In the genomic region with DNA sequence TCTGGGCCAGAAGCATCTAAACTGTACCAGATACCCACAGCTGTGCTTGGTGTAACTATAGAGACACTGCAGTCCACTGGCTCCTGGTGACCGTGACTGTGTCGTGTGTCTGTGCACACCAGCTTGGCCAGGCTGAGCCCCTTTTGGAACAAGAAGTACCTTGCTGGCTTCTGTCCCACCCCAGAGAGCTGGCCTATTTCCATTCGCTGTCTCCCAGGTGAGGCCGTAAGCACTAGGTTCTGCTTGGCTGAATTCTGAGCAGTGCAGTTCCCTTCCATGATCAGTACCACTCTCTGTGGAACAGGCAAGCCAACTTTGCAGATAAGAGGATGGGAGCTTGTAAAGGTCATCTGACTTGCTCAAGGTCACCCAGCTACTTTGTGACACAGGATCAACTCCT, we compare ENCODE assay signal across 31 cellular contexts.
"Had no signal": no experiment of that assay in that cellular context is flagged by ENCODE, and none has a peak within 500 bp of the region (broad histone marks: within the 10 kb centered on the region; RNA-seq: fewer than 3 reads in every experiment).

No MANE protein-coding gene starts in this region.

- H3K9me3 ChIP-seq: ascending aorta, body of pancreas, MG63, SJCRH30, SK-N-SH had no signal

- H3K27ac ChIP-seq: ascending aorta, body of pancreas, SJCRH30 had no signal

- H3K4me3 ChIP-seq: ascending aorta, body of pancreas, MG63, SJCRH30 had no signal

- H3K27ac Mint-ChIP-seq: activated naive CD4-positive, alpha-beta T cell treated with anti-CD3 and anti-CD28 coated beads, Interleukin-2, amount 50 U/mL, for 72 hours; activated naive CD8-positive, alpha-beta T cell treated with anti-CD3 and anti-CD28 coated beads, Interleukin-2, amount 50 U/mL, for 24 hours; T-helper 1 cell treated with Interleukin-12 subunit alpha and Interleukin-12 subunit beta and Interleukin-4 antibody, amounts not matched to agents 30 μg/mL and 1 μg/mL, for 36 hours had no signal

- H3K9ac ChIP-seq: SK-N-SH had no signal

- H3K4me3 Mint-ChIP-seq: activated naive CD8-positive, alpha-beta T cell treated with anti-CD3 and anti-CD28 coated beads, Interleukin-2, amount 50 U/mL, for 24 hours; activated T-cell treated with anti-CD3 and anti-CD28 coated beads, Interleukin-2, amount 50 U/mL, for 4 hours; central memory CD8-positive, alpha-beta T cell; T-helper 1 cell treated with Interleukin-12 subunit alpha and Interleukin-12 subunit beta and Interleukin-4 antibody, amounts not matched to agents 30 μg/mL and 1 μg/mL, for 36 hours had no signal

- ATAC-seq: activated CD4-positive, CD25-positive, alpha-beta regulatory T cell treated with anti-CD3 and anti-CD28 coated beads, Interleukin-2, amount 50 U/mL, for 24 hours; activated naive CD4-positive, alpha-beta T cell treated with anti-CD3 and anti-CD28 coated beads, Interleukin-2, amount 50 U/mL, for 72 hours; activated naive CD8-positive, alpha-beta T cell treated with anti-CD3 and anti-CD28 coated beads, Interleukin-2, amount 50 U/mL, for 24 hours; activated T-cell treated with anti-CD3 and anti-CD28 coated beads, Interleukin-2, amount 50 U/mL, for 4 hours; body of pancreas; Panc1; Right ventricle myocardium inferior had no signal

- H3K4me1 Mint-ChIP-seq: central memory CD8-positive, alpha-beta T cell had no signal

- DNase-seq: activated CD4-positive, alpha-beta T cell treated with anti-CD3 and anti-CD28 coated beads for 4 hours; activated CD4-positive, alpha-beta T cell treated with anti-CD3 and anti-CD28 coated beads, Interleukin-2, amount 50 U/mL, for 4 hours; activated effector memory CD4-positive, alpha-beta T cell treated with anti-CD3 and anti-CD28 coated beads, Interleukin-2, amount 50 U/mL, for 16 hours; activated naive CD4-positive, alpha-beta T cell treated with Interleukin-2 at 50 U/mL for 16 hours; activated naive CD8-positive, alpha-beta T cell treated with anti-CD3 and anti-CD28 coated beads, Interleukin-2, amount 50 U/mL, for 24 hours; activated T-cell treated with anti-CD3 and anti-CD28 coated beads, Interleukin-2, amount 50 U/mL, for 4 hours; amniotic stem cell; body of pancreas; MG63; MV-4-11; NCI-H1105 treated with DMSO at 0.1 percent for 48 hours; NCI-H1436 treated with DMSO at 0.1 percent for 48 hours; NCI-H187; NCI-H2171; NCI-H2227 treated with DMSO at 0.1 percent for 48 hours; NCI-H446 treated with DMSO at 0.1 percent for 48 hours; NCI-H524 treated with DMSO at 0.1 percent for 48 hours; NCI-H748 treated with DMSO at 0.1 percent for 48 hours; NK-92 treated with Interleukin-12 subunit alpha and Interleukin-12 subunit beta, amount 100 ng/mL, for 24 hours; OCI-M1; RPMI8226; SJCRH30; SK-N-SH; SW 1271 had no signal

- H3K4me2 ChIP-seq: SK-N-SH had no signal

- H3K36me3 ChIP-seq: ascending aorta, MG63, SJCRH30 had no signal

- H3K4me1 ChIP-seq: ascending aorta, body of pancreas, SJCRH30 had no signal

- H3K27me3 ChIP-seq: ascending aorta, body of pancreas, MG63, SJCRH30 had no signal
